ENCODE assay signal across 1 cellular context in the genomic region with DNA sequence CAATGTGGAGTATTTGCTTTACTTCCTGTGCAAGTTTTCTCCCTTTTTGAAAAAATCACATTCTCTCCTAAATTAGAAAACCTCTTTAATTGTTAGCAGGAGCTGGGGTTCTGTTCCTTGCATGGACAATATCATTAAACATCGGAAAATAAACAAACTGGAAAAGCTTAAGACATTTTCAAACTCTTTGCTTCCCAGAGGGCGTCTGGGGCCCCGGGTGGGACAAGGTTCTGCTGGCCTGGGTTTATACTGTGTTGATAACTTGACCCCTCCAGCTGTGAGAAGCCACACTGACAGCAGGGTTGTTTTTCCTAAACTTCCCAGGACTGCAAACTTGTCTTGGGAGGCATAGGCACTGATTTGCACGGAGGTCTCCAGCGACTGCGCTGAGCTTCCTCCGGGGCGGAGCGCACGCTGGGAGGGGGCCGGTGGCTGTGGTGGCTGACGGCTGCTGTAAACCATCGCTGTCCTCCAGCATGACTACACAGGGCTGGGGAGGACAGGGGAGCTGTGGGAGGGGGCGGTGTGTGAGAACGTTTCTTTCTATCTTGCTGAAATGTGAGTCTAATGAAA.
TF ChIP-seq lines count a peak whose summit lies in the region.

No MANE protein-coding gene starts in this region.

TF ChIP-seq in WTC11, 78 proteins besides CTCF, POLR2A, EP300 and RAD21 (continued from another document):
- TF ChIP-seq, protein P1, sequence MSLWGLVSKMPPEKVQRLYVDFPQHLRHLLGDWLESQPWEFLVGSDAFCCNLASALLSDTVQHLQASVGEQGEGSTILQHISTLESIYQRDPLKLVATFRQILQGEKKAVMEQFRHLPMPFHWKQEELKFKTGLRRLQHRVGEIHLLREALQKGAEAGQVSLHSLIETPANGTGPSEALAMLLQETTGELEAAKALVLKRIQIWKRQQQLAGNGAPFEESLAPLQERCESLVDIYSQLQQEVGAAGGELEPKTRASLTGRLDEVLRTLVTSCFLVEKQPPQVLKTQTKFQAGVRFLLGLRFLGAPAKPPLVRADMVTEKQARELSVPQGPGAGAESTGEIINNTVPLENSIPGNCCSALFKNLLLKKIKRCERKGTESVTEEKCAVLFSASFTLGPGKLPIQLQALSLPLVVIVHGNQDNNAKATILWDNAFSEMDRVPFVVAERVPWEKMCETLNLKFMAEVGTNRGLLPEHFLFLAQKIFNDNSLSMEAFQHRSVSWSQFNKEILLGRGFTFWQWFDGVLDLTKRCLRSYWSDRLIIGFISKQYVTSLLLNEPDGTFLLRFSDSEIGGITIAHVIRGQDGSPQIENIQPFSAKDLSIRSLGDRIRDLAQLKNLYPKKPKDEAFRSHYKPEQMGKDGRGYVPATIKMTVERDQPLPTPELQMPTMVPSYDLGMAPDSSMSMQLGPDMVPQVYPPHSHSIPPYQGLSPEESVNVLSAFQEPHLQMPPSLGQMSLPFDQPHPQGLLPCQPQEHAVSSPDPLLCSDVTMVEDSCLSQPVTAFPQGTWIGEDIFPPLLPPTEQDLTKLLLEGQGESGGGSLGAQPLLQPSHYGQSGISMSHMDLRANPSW (CRISPR knock-in tag; conservative IDR thresholded peaks at IDR 0.05; ENCODE audit: low read depth) = no peak
- TF ChIP-seq EMX1 (CRISPR knock-in tag; IDR thresholded peaks at IDR 0.05) (no peak), SOX15 (CRISPR knock-in tag; IDR thresholded peaks at IDR 0.05) (no peak), TCF7 (CRISPR knock-in tag; IDR thresholded peaks at IDR 0.05; ENCODE audit: low read depth) (no peak), NR1H2 (CRISPR knock-in tag; IDR thresholded peaks at IDR 0.05) (no peak)
- TF ChIP-seq, protein P2, sequence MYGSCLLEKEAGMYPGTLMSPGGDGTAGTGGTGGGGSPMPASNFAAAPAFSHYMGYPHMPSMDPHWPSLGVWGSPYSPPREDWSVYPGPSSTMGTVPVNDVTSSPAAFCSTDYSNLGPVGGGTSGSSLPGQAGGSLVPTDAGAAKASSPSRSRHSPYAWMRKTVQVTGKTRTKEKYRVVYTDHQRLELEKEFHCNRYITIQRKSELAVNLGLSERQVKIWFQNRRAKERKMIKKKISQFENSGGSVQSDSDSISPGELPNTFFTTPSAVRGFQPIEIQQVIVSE (CRISPR knock-in tag; IDR thresholded peaks at IDR 0.05; ENCODE audit: borderline replicate concordance) = no peak
